26 cellular contexts compared by ENCODE assay signal in the genomic region with DNA sequence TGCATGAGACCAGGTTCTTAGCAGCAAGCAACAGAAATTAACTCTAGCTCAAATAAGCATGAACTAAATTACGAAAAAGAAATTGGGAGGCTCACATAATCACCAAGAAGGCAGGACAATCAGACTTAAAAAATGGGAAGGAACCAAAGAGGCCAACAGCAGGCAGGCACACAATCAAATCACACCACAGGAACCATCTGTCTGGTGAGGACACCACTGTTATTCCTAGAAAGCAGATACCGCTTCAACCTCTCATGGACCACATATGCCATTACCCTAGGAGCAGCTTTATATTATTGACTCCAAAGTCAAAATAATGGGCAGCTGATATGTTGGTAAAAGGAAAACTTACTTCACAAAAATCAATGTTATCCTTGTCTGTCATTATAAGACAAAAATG. TPM values are rescaled to one million over a fixed set of nuclear protein-coding genes. Genes with fewer than 3 reads are reported as not detected.
A peak's percentile ranks its signal among the peaks of the same experiment; 100 is the strongest.
DNase-seq lines count a peak whose midpoint lies in the region; ATAC-seq and TF ChIP-seq lines count a peak whose summit lies in the region.
"Had no signal": no experiment of that assay in that cellular context is flagged by ENCODE, and none has a peak within 500 bp of the region (broad histone marks: within the 10 kb centered on the region; RNA-seq: fewer than 3 reads in every experiment).

No MANE protein-coding gene starts in this region.

- intact Hi-C loops in spleen (cut with DNase I; ENCODE audit: low total_unique reads) = no loop called here

- peaks cover 83% of the 10 kb centered on the region for H3K36me3 Mint-ChIP-seq in activated T-cell treated with anti-CD3 and anti-CD28 coated beads, Interleukin-2, amount 50 U/mL, for 24 hours (ENCODE audit: low read depth)
- peaks cover 40% of the 10 kb centered on the region for H3K36me3 Mint-ChIP-seq in activated T-cell treated with anti-CD3 and anti-CD28 coated beads, Interleukin-2, amount 50 U/mL, for 4 hours (ENCODE audit: insufficient read depth)

- ATAC-seq in activated T-cell treated with anti-CD3 and anti-CD28 coated beads, Interleukin-2, amount 50 U/mL, for 4 hours = no peak
- ATAC-seq: Panc1 had no signal

- H3K4me3 ChIP-seq in spleen = no peak overlapping the region
- H3K4me3 ChIP-seq: ovary, skin epidermis, thoracic aorta, uterus had no signal

- DNase-seq in activated T-cell treated with anti-CD3 and anti-CD28 coated beads, Interleukin-2, amount 50 U/mL, for 24 hours = no peak
- no peak for DNase-seq in activated T-cell treated with anti-CD3 and anti-CD28 coated beads, Interleukin-2, amount 50 U/mL, for 4 hours
- DNase-seq in GF-D8 (lab: John Stamatoyannopoulos, UW) (peak; percentile 30), NCI-H69 (lab: John Stamatoyannopoulos, UW) (peak; percentile 2), myocyte (ENCODE audit: low read depth) (peak; percentile 61), NCI-H446 (lab: John Stamatoyannopoulos, UW) (no peak), spleen (no peak)
- DNase-seq: activated CD4-positive, alpha-beta T cell treated with anti-CD3 and anti-CD28 coated beads for 4 hours; activated gamma-delta T cell; anterior cingulate cortex; C1 segment of cervical spinal cord; effector CD4-positive, alpha-beta T cell; GOT3; head of caudate nucleus; Karpas-422; NCI-H1436 treated with DMSO at 0.1 percent for 48 hours; nephron progenitor cell; ovary; SHP77; uterus had no signal

- H3K4me3 Mint-ChIP-seq in activated T-cell treated with anti-CD3 and anti-CD28 coated beads, Interleukin-2, amount 50 U/mL, for 24 hours = no peak overlapping the region
- H3K4me3 Mint-ChIP-seq in activated T-cell treated with anti-CD3 and anti-CD28 coated beads, Interleukin-2, amount 50 U/mL, for 4 hours = no peak overlapping the region
- H3K4me3 Mint-ChIP-seq: mesothelial cell of epicardium; nephron progenitor cell; stimulated activated naive CD8-positive, alpha-beta T cell treated with anti-CD3 and anti-CD28 coated beads, Interleukin-15, Interleukin-2, amounts not matched to agents 100 ng/mL and 50 ng/mL, for 24 hours had no signal

- H3K4me1 ChIP-seq in spleen = peaks cover 0 to 52% (median 18%) of the 10 kb centered on the region in 6 donors
- H3K4me1 ChIP-seq: uterus had no signal

- H3K36me3 ChIP-seq in spleen = peaks cover 0 to 62% (median 14%) of the 10 kb centered on the region in 6 donors
- H3K36me3 ChIP-seq: ovary, thoracic aorta, uterus had no signal

- no peaks in the 10 kb centered on the region for H3K9me3 Mint-ChIP-seq in activated T-cell treated with anti-CD3 and anti-CD28 coated beads, Interleukin-2, amount 50 U/mL, for 24 hours
- H3K9me3 Mint-ChIP-seq in activated T-cell treated with anti-CD3 and anti-CD28 coated beads, Interleukin-2, amount 50 U/mL, for 4 hours = peaks cover 2% of the 10 kb centered on the region
- H3K9me3 Mint-ChIP-seq: mesothelial cell of epicardium; nephron progenitor cell; stimulated activated naive CD8-positive, alpha-beta T cell treated with anti-CD3 and anti-CD28 coated beads, Interleukin-15, Interleukin-2, amounts not matched to agents 100 ng/mL and 50 ng/mL, for 24 hours had no signal

- H3K9me3 ChIP-seq in spleen = no peaks in the 10 kb centered on the region
- H3K9me3 ChIP-seq: ovary, thoracic aorta, uterus had no signal

- peak overlapping the region; percentile 79 for H3K27ac Mint-ChIP-seq in activated T-cell treated with anti-CD3 and anti-CD28 coated beads, Interleukin-2, amount 50 U/mL, for 24 hours
- H3K27ac Mint-ChIP-seq: mesothelial cell of epicardium, nephron progenitor cell had no signal

- TF ChIP-seq CTCF in spleen (IDR thresholded peaks at IDR 0.05 in 8 of 11, conservative IDR thresholded peaks at IDR 0.05 in 3 of 11) = no peak

- no peaks in the 10 kb centered on the region for H3K27me3 Mint-ChIP-seq in activated T-cell treated with anti-CD3 and anti-CD28 coated beads, Interleukin-2, amount 50 U/mL, for 24 hours
- no peaks in the 10 kb centered on the region for H3K27me3 Mint-ChIP-seq in activated T-cell treated with anti-CD3 and anti-CD28 coated beads, Interleukin-2, amount 50 U/mL, for 4 hours (ENCODE audit: low read depth)
- H3K27me3 Mint-ChIP-seq: stimulated activated naive CD8-positive, alpha-beta T cell treated with anti-CD3 and anti-CD28 coated beads, Interleukin-15, Interleukin-2, amounts not matched to agents 100 ng/mL and 50 ng/mL, for 24 hours had no signal

- peaks cover 80% of the 10 kb centered on the region for H3K4me1 Mint-ChIP-seq in activated T-cell treated with anti-CD3 and anti-CD28 coated beads, Interleukin-2, amount 50 U/mL, for 24 hours (ENCODE audit: low read depth)
- H3K4me1 Mint-ChIP-seq in activated T-cell treated with anti-CD3 and anti-CD28 coated beads, Interleukin-2, amount 50 U/mL, for 4 hours (ENCODE audit: low read depth) = peaks cover 82% of the 10 kb centered on the region

- H3K27me3 ChIP-seq in spleen (replicated peaks in 1 of 7) = no peaks in the 10 kb centered on the region
- H3K27me3 ChIP-seq: ovary, uterus had no signal

- TF ChIP-seq POLR2A in spleen (IDR thresholded peaks at IDR 0.05) = no peak

- H3K27ac ChIP-seq in spleen = no peak overlapping the region
- H3K27ac ChIP-seq: epithelial cell of prostate, ovary, skin epidermis, thoracic aorta, uterus had no signal

- WGBS in spleen, 5 donors = 53 to 91% (median 62%) methylated on average over 2 of the region's 2 CpGs

RNA-seq across cellular contexts. Expression of a gene that starts 51.6 kb away (rescaled TPM):
- total RNA-seq in activated T-cell treated with anti-CD3 and anti-CD28 coated beads, Interleukin-2, amount 50 U/mL, for 4 hours = 10 to 100 TPM; 28.3 to 38.2 (median 29.7) TPM
- total RNA-seq in myocyte (47.4 and 52.1 TPM in 2 replicates), spleen (10 to 100 TPM; 53.3 to 75.6 (median 63.8) TPM)
- polyA plus RNA-seq in myocyte (2012) = 18.2 TPM
- 10 to 100 TPM; 31.5 to 45.1 (median 41.8) TPM for polyA plus RNA-seq in spleen

Comparison
In these comparisons a context has a peak if more than half of its experiments do, and no peak if none do; other contexts are left out.
1. DNase-seq: peak in GF-D8 (single experiment), NCI-H69 (single experiment) and myocyte (single experiment); none in activated T-cell treated with anti-CD3 and anti-CD28 coated beads, Interleukin-2, amount 50 U/mL, for 24 hours (single experiment), activated T-cell treated with anti-CD3 and anti-CD28 coated beads, Interleukin-2, amount 50 U/mL, for 4 hours (single experiment), NCI-H446 (0 of 2) and spleen (single experiment).